ENCODE assay signal across 17 cellular contexts in the genomic region with DNA sequence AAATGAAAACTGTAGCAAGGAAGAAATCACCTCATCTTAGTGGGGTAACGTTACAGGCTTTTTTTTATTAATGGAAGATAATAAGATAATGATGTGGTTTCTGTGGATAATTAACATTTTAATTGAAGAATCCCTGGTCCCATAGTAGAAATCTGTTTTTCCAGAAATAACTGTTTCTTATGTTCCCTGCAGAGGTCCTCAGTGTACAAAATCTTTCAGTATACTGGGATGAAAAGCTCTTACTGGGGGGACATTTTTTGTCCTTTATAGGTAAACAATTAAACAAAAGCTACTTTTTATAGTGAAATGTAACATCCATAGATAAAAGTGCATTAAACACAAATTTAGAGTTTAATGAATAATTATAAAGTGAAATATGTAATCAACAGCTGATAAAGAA.
DNase-seq lines count a peak whose midpoint lies in the region; ATAC-seq and TF ChIP-seq lines count a peak whose summit lies in the region.
"Had no signal": no experiment of that assay in that cellular context is flagged by ENCODE, and none has a peak within 500 bp of the region (broad histone marks: within the 10 kb centered on the region; RNA-seq: fewer than 3 reads in every experiment).

No MANE protein-coding gene starts in this region.

- no peaks in the 10 kb centered on the region for H3K36me3 Mint-ChIP-seq in chondrocyte (ENCODE audit: low read depth)
- no peaks in the 10 kb centered on the region for H3K36me3 Mint-ChIP-seq in osteocyte (ENCODE audit: unreplicated experiment)
- H3K36me3 Mint-ChIP-seq in activated naive CD4-positive, alpha-beta T cell treated with anti-CD3 and anti-CD28 coated beads for 36 hours (ENCODE audit: low read depth) = no peaks in the 10 kb centered on the region
- H3K36me3 Mint-ChIP-seq in activated CD4-positive, alpha-beta T cell treated with anti-CD3 and anti-CD28 coated beads for 36 hours (ENCODE audit: low read depth) = no peaks in the 10 kb centered on the region

- intact Hi-C loops in activated naive CD4-positive, alpha-beta T cell treated with anti-CD3 and anti-CD28 coated beads for 36 hours (cut with micrococcal nuclease) = no loop called here
- intact Hi-C loops in activated CD4-positive, alpha-beta T cell treated with anti-CD3 and anti-CD28 coated beads for 36 hours (cut with DNase I, micrococcal nuclease) = no loop called here

- H3K9me3 Mint-ChIP-seq in chondrocyte (ENCODE audit: low read depth) = no peaks in the 10 kb centered on the region
- H3K9me3 Mint-ChIP-seq in osteocyte (ENCODE audit: unreplicated experiment) = no peaks in the 10 kb centered on the region
- no peaks in the 10 kb centered on the region for H3K9me3 Mint-ChIP-seq in activated naive CD4-positive, alpha-beta T cell treated with anti-CD3 and anti-CD28 coated beads for 36 hours
- no peaks in the 10 kb centered on the region for H3K9me3 Mint-ChIP-seq in activated CD4-positive, alpha-beta T cell treated with anti-CD3 and anti-CD28 coated beads for 36 hours (ENCODE audit: low read depth)

- H3K4me3 Mint-ChIP-seq in chondrocyte (ENCODE audit: unreplicated experiment) (no peak overlapping the region), osteocyte (ENCODE audit: unreplicated experiment) (no peak overlapping the region)
- no peak overlapping the region for H3K4me3 Mint-ChIP-seq in activated naive CD4-positive, alpha-beta T cell treated with anti-CD3 and anti-CD28 coated beads for 36 hours
- no peak overlapping the region for H3K4me3 Mint-ChIP-seq in activated CD4-positive, alpha-beta T cell treated with anti-CD3 and anti-CD28 coated beads for 36 hours

- no peak overlapping the region for H3K4me3 ChIP-seq in GM12865 (ENCODE audit: low read depth, low read length)
- H3K4me3 ChIP-seq in LNCaP clone FGC (ENCODE audit: low read depth, low read length) = no peak overlapping the region
- H3K4me3 ChIP-seq: lower lobe of right lung had no signal

- H3K4me1 Mint-ChIP-seq in chondrocyte (ENCODE audit: low read depth) = no peaks in the 10 kb centered on the region
- no peaks in the 10 kb centered on the region for H3K4me1 Mint-ChIP-seq in osteocyte (ENCODE audit: unreplicated experiment)
- H3K4me1 Mint-ChIP-seq in activated naive CD4-positive, alpha-beta T cell treated with anti-CD3 and anti-CD28 coated beads for 36 hours (ENCODE audit: low read depth) = no peaks in the 10 kb centered on the region
- H3K4me1 Mint-ChIP-seq in activated CD4-positive, alpha-beta T cell treated with anti-CD3 and anti-CD28 coated beads for 36 hours = no peaks in the 10 kb centered on the region

- peak; percentile 1 for TF ChIP-seq CTCF in GM12865 (IDR thresholded peaks at IDR 0.05; ENCODE audit: insufficient read depth, low read depth, low read length, missing control alignments)
- peak; percentile 19 for TF ChIP-seq CTCF in LNCaP clone FGC (IDR thresholded peaks at IDR 0.05; ENCODE audit: control insufficient read depth, extremely low read depth, insufficient read depth)
- peak; percentile 71 for TF ChIP-seq CTCF in chondrocyte (IDR thresholded peaks at IDR 0.05)
- TF ChIP-seq CTCF in osteocyte (IDR thresholded peaks at IDR 0.05) = peak; percentile 24

- H3K27me3 Mint-ChIP-seq in chondrocyte (ENCODE audit: low read depth) (peaks cover 25% of the 10 kb centered on the region), osteocyte (ENCODE audit: unreplicated experiment) (peaks cover 22% of the 10 kb centered on the region)
- H3K27me3 Mint-ChIP-seq in activated naive CD4-positive, alpha-beta T cell treated with anti-CD3 and anti-CD28 coated beads for 36 hours (ENCODE audit: low read depth) = no peaks in the 10 kb centered on the region
- H3K27me3 Mint-ChIP-seq in activated CD4-positive, alpha-beta T cell treated with anti-CD3 and anti-CD28 coated beads for 36 hours = no peaks in the 10 kb centered on the region

- ATAC-seq in HG03045 (IDR thresholded peaks at IDR 0.05; ENCODE audit: unreplicated experiment) = no peak
- no peak for ATAC-seq in activated CD4-positive, alpha-beta T cell treated with anti-CD3 and anti-CD28 coated beads for 36 hours
- ATAC-seq: lower lobe of right lung had no signal

- CTCF ChIA-PET in activated naive CD4-positive, alpha-beta T cell treated with anti-CD3 and anti-CD28 coated beads for 36 hours (lab: Charles Lee) = interaction anchor here (1.0 kb wide), 1 partner anchor 40 kb away, joined by 3 read pairs; no protein-coding TSS in a partner anchor
- CTCF ChIA-PET in activated CD4-positive, alpha-beta T cell treated with anti-CD3 and anti-CD28 coated beads for 36 hours (lab: Charles Lee) = no interaction called here

- H3K27ac Mint-ChIP-seq in chondrocyte (ENCODE audit: unreplicated experiment) = no peak overlapping the region
- H3K27ac Mint-ChIP-seq in osteocyte (ENCODE audit: unreplicated experiment) = no peak overlapping the region
- no peak overlapping the region for H3K27ac Mint-ChIP-seq in activated naive CD4-positive, alpha-beta T cell treated with anti-CD3 and anti-CD28 coated beads for 36 hours
- H3K27ac Mint-ChIP-seq in activated CD4-positive, alpha-beta T cell treated with anti-CD3 and anti-CD28 coated beads for 36 hours = no peak overlapping the region

- POLR2A ChIA-PET in activated CD4-positive, alpha-beta T cell treated with anti-CD3 and anti-CD28 coated beads for 36 hours (lab: Charles Lee) = interaction anchor here (0.8 kb wide), 1 partner anchor 68 kb away, joined by 4 read pairs; no protein-coding TSS in a partner anchor

- DNase-seq in GM12865 (ENCODE audit: low read depth) (no peak), LNCaP clone FGC (ENCODE audit: low read depth) (no peak), chondrocyte (ENCODE audit: low spot score) (no peak), osteocyte (ENCODE audit: extremely low spot score, unreplicated experiment) (no peak), T1000 (lab: John Stamatoyannopoulos, UW) (no peak)
- no peak for DNase-seq in activated naive CD4-positive, alpha-beta T cell treated with anti-CD3 and anti-CD28 coated beads for 36 hours
- no peak for DNase-seq in activated CD4-positive, alpha-beta T cell treated with anti-CD3 and anti-CD28 coated beads for 36 hours
- DNase-seq: activated CD4-positive, alpha-beta T cell treated with anti-CD3 and anti-CD28 coated beads, Interleukin-2, amount 50 U/mL, for 1 hour; activated effector memory CD4-positive, alpha-beta T cell treated with Interleukin-2 at 50 U/mL for 16 hours; BE2C; brain microvascular endothelial cell; cortex of kidney; lower lobe of right lung; NCI-H2107; NCI-H510A treated with DMSO at 0.1 percent for 48 hours; Right ventricle myocardium superior had no signal

Comparison
In these comparisons a context has a peak if more than half of its experiments do, and no peak if none do; other contexts are left out.
1. CTCF ChIP-seq: peak in every context shown above with its lines; median percentile 71 in chondrocyte; 24 in osteocyte; 19 in LNCaP clone FGC; 1 in GM12865.